19 cellular contexts compared by ENCODE assay signal in genomic region chrX:85326234-85327059, GRCh38. TPM values are rescaled to one million over a fixed set of nuclear protein-coding genes. Genes with fewer than 3 reads are reported as not detected.
"Had no signal": no experiment of that assay in that cellular context is flagged by ENCODE, and none has a peak within 500 bp of the region (broad histone marks: within the 10 kb centered on the region; RNA-seq: fewer than 3 reads in every experiment).

No MANE protein-coding gene starts in this region.

- H3K9me3 ChIP-seq: prostate gland, right atrium auricular region, SK-N-SH, testis, upper lobe of left lung had no signal

- H3K4me1 ChIP-seq: esophagus muscularis mucosa, prostate gland, right atrium auricular region, testis, upper lobe of left lung had no signal

- ATAC-seq: activated naive CD8-positive, alpha-beta T cell treated with anti-CD3 and anti-CD28 coated beads, Interleukin-2, amount 50 U/mL, for 24 hours; stimulated activated effector memory CD8-positive, alpha-beta T cell treated with anti-CD3 and anti-CD28 coated beads, Interleukin-12 subunit alpha, Interleukin-12 subunit beta, amount 100 ng/mL, for 72 hours had no signal

- H3K27me3 ChIP-seq: brain microvascular endothelial cell, esophagus muscularis mucosa, right atrium auricular region, testis, upper lobe of left lung had no signal

- H3K36me3 ChIP-seq: brain microvascular endothelial cell, esophagus muscularis mucosa, prostate gland, right atrium auricular region, upper lobe of left lung had no signal

- FAIRE-seq: endothelial cell of umbilical vein, TTC549 had no signal

- DNase-seq: activated CD4-positive, alpha-beta memory T cell treated with anti-CD3 and anti-CD28 coated beads for 36 hours; activated CD4-positive, alpha-beta T cell treated with anti-CD3 and anti-CD28 coated beads for 4 hours; activated naive CD4-positive, alpha-beta T cell treated with anti-CD3 and anti-CD28 coated beads, Interleukin-2, amount 10 ng/mL, durations not matched to agents 7 days and 5 days; activated naive CD8-positive, alpha-beta T cell treated with anti-CD3 and anti-CD28 coated beads, Interleukin-2, amount 50 U/mL, for 24 hours; brain microvascular endothelial cell; effector memory CD4-positive, alpha-beta T cell; SK-N-SH; stimulated activated CD4-positive, alpha-beta T cell treated with anti-CD3 and anti-CD28 coated beads, Interleukin-4, amount 100 ng/mL, for 24 hours; testis had no signal

- H3K4me3 ChIP-seq: esophagus muscularis mucosa, prostate gland, right atrium auricular region, smooth muscle cell, testis, upper lobe of left lung had no signal

- H3K27ac ChIP-seq: brain microvascular endothelial cell, esophagus muscularis mucosa, prostate gland, right atrium auricular region, testis, upper lobe of left lung had no signal

- H3K9ac ChIP-seq: SK-N-SH had no signal

RNA-seq across cellular contexts. Expression of gene POF1B, which starts 53.0 kb away (rescaled TPM):
- total RNA-seq: activated T-helper 2 cell treated with anti-CD3 and anti-CD28 coated beads, Interferon-gamma antibody, Interleukin-2, Interleukin-4, amounts not matched to agents 10 μg/mL and 5 μg/mL and 100 μg/mL, durations not matched to agents 14 hours and 24 hours and 36 hours had no signal
- polyA plus RNA-seq: endothelial cell of umbilical vein, neural cell, SK-N-SH had no signal
